ENCODE assay signal across 14 cellular contexts in the genomic region with DNA sequence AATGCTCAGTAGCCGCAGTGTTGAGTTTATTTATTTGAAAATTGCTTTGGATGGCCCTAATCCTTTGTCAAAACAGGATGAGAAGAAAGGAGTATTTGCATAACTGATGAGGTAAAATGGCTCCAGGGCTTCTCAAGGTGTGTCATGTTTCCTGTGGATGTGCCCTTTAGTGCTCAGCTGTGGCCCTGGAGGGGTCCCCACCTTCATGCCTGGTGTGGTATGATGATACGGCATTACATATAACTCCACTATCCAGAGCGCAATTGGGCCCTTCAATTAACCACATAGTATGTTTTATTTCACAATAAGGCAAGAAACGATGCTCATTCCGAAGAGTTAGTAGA. TPM values are rescaled to one million over a fixed set of nuclear protein-coding genes. Genes with fewer than 3 reads are reported as not detected.
A peak's percentile ranks its signal among the peaks of the same experiment; 100 is the strongest.
DNase-seq lines count a peak whose midpoint lies in the region; ATAC-seq and TF ChIP-seq lines count a peak whose summit lies in the region.
"Had no signal": no experiment of that assay in that cellular context is flagged by ENCODE, and none has a peak within 500 bp of the region (broad histone marks: within the 10 kb centered on the region; RNA-seq: fewer than 3 reads in every experiment).

No MANE protein-coding gene starts in this region.

- no peak overlapping the region for H4K5ac ChIP-seq in IMR-90 (ENCODE audit: low read depth, low read length)

- no peak overlapping the region for H3K56ac ChIP-seq in IMR-90 (ENCODE audit: extremely low read depth, insufficient read depth, low read length)

- H2BK5ac ChIP-seq in IMR-90 (ENCODE audit: low read depth, low read length, poor library complexity, severe bottlenecking) = no peak overlapping the region

- H2AFZ ChIP-seq in IMR-90 (replicated peaks; ENCODE audit: low read length, poor library complexity) = peak overlapping the region; percentile 27
- H2AFZ ChIP-seq in osteoblast (ENCODE audit: low read length) = no peak overlapping the region

- POLR2A ChIA-PET in IMR-90 (lab: Charles Lee; ENCODE audit: unreplicated experiment) = no interaction called here

- H3K4me3 Mint-ChIP-seq in CD14-positive monocyte (peak overlapping the region; percentile 41 to 71), endodermal cell (peak overlapping the region; percentile 27)

- peak overlapping the region in 1 of 2 experiments; percentile 51; a peak in 1 of 4 replicates for H4K8ac ChIP-seq in IMR-90 (ENCODE audit: low read depth in 2 of 2, low read length in 2 of 2)

- CTCF ChIA-PET in IMR-90 (lab: Yijun Ruan, JAX) = no interaction called here

- H3K9me3 Mint-ChIP-seq in CD14-positive monocyte (peaks cover 0 to 6% (median 0%) of the 10 kb centered on the region in 7 donors), endodermal cell (peaks cover 15% of the 10 kb centered on the region)

- intact Hi-C loops in CD14-positive monocyte (cut with micrococcal nuclease) = no loop called here
- intact Hi-C loops in IMR-90 (cut with micrococcal nuclease) = no loop called here

- peak overlapping the region; percentile 30 for H2BK120ac ChIP-seq in IMR-90 (ENCODE audit: low read depth, low read length)

- H3K27ac Mint-ChIP-seq in CD14-positive monocyte = peak overlapping the region in 5 of 7 donors; percentile 9 to 60 (median 30)
- peak overlapping the region; percentile 74 for H3K27ac Mint-ChIP-seq in endodermal cell

- dilution Hi-C loops in IMR-90 (cut with HindIII; ENCODE audit: low sequenced_read_pairs, unreplicated experiment) = no loop called here

- H3K27me3 ChIP-seq in IMR-90 (ENCODE audit: control insufficient read depth, insufficient read depth, low read length) (no peaks in the 10 kb centered on the region), endodermal cell (ENCODE audit: control insufficient read depth, insufficient read depth, low read length, poor library complexity, severe bottlenecking) (no peaks in the 10 kb centered on the region), osteoblast (ENCODE audit: insufficient read depth, low read length) (no peaks in the 10 kb centered on the region)
- H3K27me3 ChIP-seq: BLaER1, MG63, Peyer's patch had no signal

- H3K4me2 ChIP-seq in IMR-90 (ENCODE audit: low read depth, low read length) = no peak overlapping the region
- no peak overlapping the region for H3K4me2 ChIP-seq in osteoblast (ENCODE audit: insufficient read depth, low read length)
- H3K4me2 ChIP-seq: BLaER1, KMS-11 had no signal

- H3K4me3 ChIP-seq in IMR-90 (ENCODE audit: insufficient read depth, low read depth, low read length) (no peak overlapping the region), endodermal cell (ENCODE audit: low read length) (no peak overlapping the region), osteoblast (ENCODE audit: insufficient read depth, low read length) (no peak overlapping the region)
- H3K4me3 ChIP-seq: BLaER1, MG63, Peyer's patch had no signal

- no peak overlapping the region; the same call in 1 of the 2 replicates for H2AK5ac ChIP-seq in IMR-90 (ENCODE audit: low read depth, low read length)

- H3K4me1 ChIP-seq in IMR-90 (ENCODE audit: control insufficient read depth, insufficient read depth, low read length) (peaks cover 4% of the 10 kb centered on the region; the same call in 1 of the 2 replicates), endodermal cell (ENCODE audit: control insufficient read depth, insufficient read depth, low read length) (peaks cover 7% of the 10 kb centered on the region), osteoblast (ENCODE audit: insufficient read depth, low read length) (peaks cover 5% of the 10 kb centered on the region)
- H3K4me1 ChIP-seq: Peyer's patch had no signal

- peaks cover 22% of the 10 kb centered on the region for H3K4me1 Mint-ChIP-seq in CD14-positive monocyte
- H3K4me1 Mint-ChIP-seq in endodermal cell = peaks cover 21% of the 10 kb centered on the region

- H4K20me1 ChIP-seq in IMR-90 (ENCODE audit: insufficient read depth, low read length) (no peaks in the 10 kb centered on the region), osteoblast (ENCODE audit: insufficient read depth, low read length) (no peaks in the 10 kb centered on the region)
- H4K20me1 ChIP-seq: BLaER1 had no signal

- peak overlapping the region; percentile 31 for H3K14ac ChIP-seq in IMR-90 (replicated peaks; ENCODE audit: low read depth, low read length)

- ATAC-seq in IMR-90 (ENCODE audit: low read depth) = no peak

- TF ChIP-seq POLR2A in IMR-90 (IDR thresholded peaks at IDR 0.05; ENCODE audit: low read depth, low read length) = no peak

- no peaks in the 10 kb centered on the region for H3K36me3 Mint-ChIP-seq in CD14-positive monocyte
- no peaks in the 10 kb centered on the region for H3K36me3 Mint-ChIP-seq in endodermal cell (ENCODE audit: low read depth)

- H3K9me1 ChIP-seq in IMR-90 (ENCODE audit: insufficient read depth, low read length) = peaks cover 8% of the 10 kb centered on the region

- H3K23ac ChIP-seq in IMR-90 (ENCODE audit: low read depth, low read length) = peak overlapping the region; percentile 14; the same call in 1 of the 2 replicates

- H2AK9ac ChIP-seq in IMR-90 (replicated peaks; ENCODE audit: low read depth, low read length, poor library complexity) = no peak overlapping the region

- in situ Hi-C loops in IMR-90 (cut with MboI; ENCODE audit: low sequenced_read_pairs) = no loop called here

- H3K79me2 ChIP-seq in osteoblast (ENCODE audit: insufficient read depth, low read length) = no peaks in the 10 kb centered on the region

- H3K9ac ChIP-seq in IMR-90 (ENCODE audit: low read depth, low read length) (no peak overlapping the region), endodermal cell (ENCODE audit: extremely low read depth, low read length, poor library complexity, severe bottlenecking) (no peak overlapping the region)
- H3K9ac ChIP-seq: BLaER1, KMS-11 had no signal

- H3K18ac ChIP-seq in IMR-90 (ENCODE audit: low read depth, low read length) = no peak overlapping the region

- DNase-seq in CD14-positive monocyte (ENCODE audit: low spot score) (no peak), IMR-90 (no peak), endodermal cell (no peak), osteoblast (ENCODE audit: insufficient read length, low spot score, missing footprints) (peak; percentile 60), HT-29 (ENCODE audit: low spot score) (no peak)
- no peak for DNase-seq in stimulated activated naive CD4-positive, alpha-beta T cell (lab: John Stamatoyannopoulos, UW)
- DNase-seq in stimulated activated CD4-positive, alpha-beta T cell treated with anti-CD3 and anti-CD28 coated beads, Interleukin-1b, Interleukin-23, amount 100 ng/mL, for 48 hours = no peak
- DNase-seq: DMS 273 treated with DMSO at 0.1 percent for 48 hours, NCI-H226, Peyer's patch, SHP77 treated with DMSO at 0.1 percent for 48 hours had no signal

- no peak overlapping the region for H3K27ac ChIP-seq in IMR-90 (ENCODE audit: insufficient read depth, low read length)
- no peak overlapping the region for H3K27ac ChIP-seq in endodermal cell (ENCODE audit: low read depth, low read length)
- no peak overlapping the region for H3K27ac ChIP-seq in osteoblast (ENCODE audit: low read depth, low read length)
- H3K27ac ChIP-seq: BLaER1, KMS-11, Peyer's patch had no signal

- no peak for TF ChIP-seq RAD21 in IMR-90 (IDR thresholded peaks at IDR 0.05; ENCODE audit: low read length)

- no peak for TF ChIP-seq CTCF in CD14-positive monocyte (IDR thresholded peaks at IDR 0.05)
- TF ChIP-seq CTCF in IMR-90 (conservative IDR thresholded peaks at IDR 0.05; ENCODE audit: low read depth, low read length) = no peak
- no peak for TF ChIP-seq CTCF in endodermal cell (conservative IDR thresholded peaks at IDR 0.05)
- no peak for TF ChIP-seq CTCF in osteoblast (IDR thresholded peaks at IDR 0.05; ENCODE audit: extremely low read depth, low read depth, low read length)

- H3K79me1 ChIP-seq in IMR-90 (ENCODE audit: low read depth in 1 of 2, low read length in 2 of 2) = no peaks in the 10 kb centered on the region

- peak overlapping the region; percentile 7; the same call in 2 of the 3 replicates for H2BK15ac ChIP-seq in IMR-90 (ENCODE audit: low read depth, low read length)

- peak overlapping the region; percentile 30; the same call in 1 of the 2 replicates for H2BK20ac ChIP-seq in IMR-90 (ENCODE audit: low read depth, low read length)

- H3K4ac ChIP-seq in IMR-90 (ENCODE audit: low read depth, low read length) = peak overlapping the region; percentile 32

- no TSS peak for BruUV-seq in IMR-90 (replicated peaks; lab: Mats Ljungman, UMichigan)

- H4K91ac ChIP-seq in IMR-90 (ENCODE audit: insufficient read depth, low read depth, low read length) = peak overlapping the region; percentile 19; the same call in 1 of the 2 replicates

- H3K27me3 Mint-ChIP-seq in CD14-positive monocyte (ENCODE audit: low read depth in 3 of 3) (peaks cover 0 to 2% (median 0%) of the 10 kb centered on the region in 3 donors), endodermal cell (ENCODE audit: insufficient read depth) (no peaks in the 10 kb centered on the region)

- no CpG with 5 or more reads among the region's 5 CpGs for WGBS in IMR-90 (ENCODE audit: extremely low coverage in 2 of 2, insufficient read length in 1 of 2), 2 experiments
- WGBS in endodermal cell (ENCODE audit: insufficient coverage in 1 of 2, insufficient read length in 1 of 2), 2 experiments = 93 to 100% methylated on average over 4 to 5 of the region's 5 CpGs

- H3K36me3 ChIP-seq in IMR-90 (ENCODE audit: control insufficient read depth, insufficient read depth, low read length) (no peaks in the 10 kb centered on the region), endodermal cell (ENCODE audit: control insufficient read depth, insufficient read depth, low read length) (no peaks in the 10 kb centered on the region), osteoblast (ENCODE audit: insufficient read depth, low read length) (no peaks in the 10 kb centered on the region)
- H3K36me3 ChIP-seq: BLaER1, MG63, Peyer's patch had no signal

- H3K9me3 ChIP-seq in IMR-90 (ENCODE audit: control insufficient read depth, insufficient read depth, low read length) (no peaks in the 10 kb centered on the region), endodermal cell (ENCODE audit: control insufficient read depth, low read length) (peaks cover 4% of the 10 kb centered on the region), osteoblast (ENCODE audit: low read depth, low read length) (no peaks in the 10 kb centered on the region)
- H3K9me3 ChIP-seq: MG63, Peyer's patch had no signal

TF ChIP-seq in IMR-90, 13 proteins besides CTCF, POLR2A, EP300 and RAD21 (continues in another document):
- TF ChIP-seq MXI1 (IDR thresholded peaks at IDR 0.05; ENCODE audit: borderline replicate concordance, low read depth, low read length) (no peak), MAZ (IDR thresholded peaks at IDR 0.05; ENCODE audit: borderline replicate concordance, low read depth, low read length) (no peak), CEBPB (IDR thresholded peaks at IDR 0.05; ENCODE audit: low read depth, low read length) (peak; percentile 18; the same call in 1 of the 2 replicates)

RNA-seq across cellular contexts. Expression of a gene that starts 39.8 kb away (rescaled TPM):
- polyA plus RNA-seq in CD14-positive monocyte (not detected), IMR-90 (2012; rRNA removed) (1.1 and 1.8 TPM in 2 replicates)
- total RNA-seq in IMR-90 (2012; rRNA removed) (0.18 and 0.28 TPM in 2 replicates), endodermal cell (1 to 10 TPM; 5.5 to 7.4 TPM), osteoblast (0.29 and 0.72 TPM in 2 replicates)
- 0.24 and 0.34 TPM in 2 replicates for polyA plus RNA-seq in IMR-90 (2012; cell fraction: cytosol; rRNA removed)
- 20.8 and 51.8 TPM in 2 replicates for polyA plus RNA-seq in IMR-90 (2012; cell fraction: nucleus; rRNA removed; ENCODE audit: low replicate concordance)
- 24.1 TPM for polyA plus RNA-seq in endodermal cell (2013, experiment 1 of 2)
- 22.6 TPM for polyA plus RNA-seq in endodermal cell (2013, experiment 2 of 2)
- not detected in 2 replicates for total RNA-seq in HT-29 (2014; rRNA removed; shearing (Covaris generic))
